In genomic region chr17:17527534-17527933, GRCh38 we compare ENCODE assay signal across 15 cellular contexts.
"Had no signal": no experiment of that assay in that cellular context is flagged by ENCODE, and none has a peak within 500 bp of the region (broad histone marks: within the 10 kb centered on the region; RNA-seq: fewer than 3 reads in every experiment).

No MANE protein-coding gene starts in this region.

- H3K4me3 Mint-ChIP-seq: activated naive CD4-positive, alpha-beta T cell treated with anti-CD3 and anti-CD28 coated beads for 36 hours; activated naive CD8-positive, alpha-beta T cell treated with anti-CD3 and anti-CD28 coated beads, Interleukin-2, amount 50 U/mL, for 24 hours; naive thymus-derived CD8-positive, alpha-beta T cell; stimulated activated naive B cell treated with anti-CD40 and anti-IgM and Interleukin-4, amounts not matched to agents 10 μg/mL and 1 μg/mL and 100 μg/mL, for 72 hours; T-helper 2 cell treated with Interferon-gamma antibody and Interleukin-4, amounts not matched to agents 5 μg/mL and 100 μg/mL, for 36 hours had no signal

- ATAC-seq: activated naive CD8-positive, alpha-beta T cell treated with anti-CD3 and anti-CD28 coated beads, Interleukin-2, amount 50 U/mL, for 24 hours; left colon; naive thymus-derived CD8-positive, alpha-beta T cell; stimulated activated naive B cell treated with anti-CD40 and anti-IgM and Interleukin-4, amounts not matched to agents 10 μg/mL and 1 μg/mL and 100 μg/mL, for 72 hours had no signal

- H3K27ac Mint-ChIP-seq: activated naive CD4-positive, alpha-beta T cell treated with anti-CD3 and anti-CD28 coated beads for 36 hours; activated naive CD8-positive, alpha-beta T cell treated with anti-CD3 and anti-CD28 coated beads, Interleukin-2, amount 50 U/mL, for 24 hours; progenitor cell of endocrine pancreas; stimulated activated naive B cell treated with anti-CD40 and anti-IgM and Interleukin-4, amounts not matched to agents 10 μg/mL and 1 μg/mL and 100 μg/mL, for 72 hours; T-helper 2 cell treated with Interferon-gamma antibody and Interleukin-4, amounts not matched to agents 5 μg/mL and 100 μg/mL, for 36 hours had no signal

- DNase-seq: activated CD4-positive, CD25-positive, alpha-beta regulatory T cell treated with anti-CD3 and anti-CD28 coated beads, Interleukin-2, amount 50 U/mL, for 72 hours; activated naive CD4-positive, alpha-beta T cell treated with anti-CD3 and anti-CD28 coated beads for 36 hours; activated naive CD8-positive, alpha-beta T cell treated with anti-CD3 and anti-CD28 coated beads, Interleukin-2, amount 50 U/mL, for 24 hours; activated T-cell treated with anti-CD3 and anti-CD28 coated beads for 4 hours; cerebellar nuclear complex; effector memory CD4-positive, alpha-beta T cell; foreskin fibroblast; head of caudate nucleus; left colon; mesenchymal stem cell; stimulated activated naive B cell treated with anti-CD40 and anti-IgM and Interleukin-4, amounts not matched to agents 10 μg/mL and 1 μg/mL and 100 μg/mL, for 72 hours; trophoblast cell had no signal

- H3K9me3 Mint-ChIP-seq: activated naive CD4-positive, alpha-beta T cell treated with anti-CD3 and anti-CD28 coated beads for 36 hours; activated naive CD8-positive, alpha-beta T cell treated with anti-CD3 and anti-CD28 coated beads, Interleukin-2, amount 50 U/mL, for 24 hours; naive thymus-derived CD8-positive, alpha-beta T cell; stimulated activated naive B cell treated with anti-CD40 and anti-IgM and Interleukin-4, amounts not matched to agents 10 μg/mL and 1 μg/mL and 100 μg/mL, for 72 hours; T-helper 2 cell treated with Interferon-gamma antibody and Interleukin-4, amounts not matched to agents 5 μg/mL and 100 μg/mL, for 36 hours had no signal

- H3K4me1 Mint-ChIP-seq: activated naive CD8-positive, alpha-beta T cell treated with anti-CD3 and anti-CD28 coated beads, Interleukin-2, amount 50 U/mL, for 24 hours; stimulated activated naive B cell treated with anti-CD40 and anti-IgM and Interleukin-4, amounts not matched to agents 10 μg/mL and 1 μg/mL and 100 μg/mL, for 72 hours had no signal

- H3K36me3 Mint-ChIP-seq: naive thymus-derived CD8-positive, alpha-beta T cell; stimulated activated naive B cell treated with anti-CD40 and anti-IgM and Interleukin-4, amounts not matched to agents 10 μg/mL and 1 μg/mL and 100 μg/mL, for 72 hours had no signal

- H3K27me3 Mint-ChIP-seq: activated naive CD8-positive, alpha-beta T cell treated with anti-CD3 and anti-CD28 coated beads, Interleukin-2, amount 50 U/mL, for 24 hours; naive thymus-derived CD8-positive, alpha-beta T cell; progenitor cell of endocrine pancreas; stimulated activated naive B cell treated with anti-CD40 and anti-IgM and Interleukin-4, amounts not matched to agents 10 μg/mL and 1 μg/mL and 100 μg/mL, for 72 hours had no signal
